In the genomic region with DNA sequence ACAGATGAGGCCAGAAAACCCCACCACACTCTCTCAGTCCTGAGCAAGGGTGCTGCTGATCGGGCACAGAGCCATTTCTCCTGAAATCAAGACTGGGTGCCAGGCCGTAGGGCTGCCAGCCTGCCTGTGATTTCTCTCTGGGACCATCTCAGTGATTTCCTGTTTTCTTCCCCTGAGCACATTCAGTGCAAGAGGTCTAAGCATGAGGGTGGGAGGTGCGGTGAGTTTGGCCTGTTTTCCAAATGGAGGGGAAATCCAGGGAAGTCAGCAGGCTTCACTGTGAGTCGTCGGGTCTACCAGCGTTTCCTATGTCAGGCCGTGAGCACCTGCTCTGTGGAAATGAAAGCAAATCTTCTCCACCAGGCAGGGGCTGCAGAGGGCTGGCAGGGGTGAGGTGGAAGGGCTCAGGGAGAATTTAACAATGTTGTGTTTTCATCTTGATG, we compare ENCODE assay signal across 8 cellular contexts.
A peak's percentile ranks its signal among the peaks of the same experiment; 100 is the strongest.
DNase-seq lines count a peak whose midpoint lies in the region; ATAC-seq and TF ChIP-seq lines count a peak whose summit lies in the region.

No MANE protein-coding gene starts in this region.

- H3K9me3 ChIP-seq in gastroesophageal sphincter, result no peaks in the 10 kb centered on the region

- H3K27me3 Mint-ChIP-seq in activated CD4-positive, alpha-beta T cell treated with anti-CD3 and anti-CD28 coated beads, Interleukin-2, amount 10 ng/mL, durations not matched to agents 24 days and 14 days, result no peaks in the 10 kb centered on the region

- peaks cover 44% of the 10 kb centered on the region for H3K36me3 Mint-ChIP-seq in activated CD4-positive, alpha-beta T cell treated with anti-CD3 and anti-CD28 coated beads, Interleukin-2, amount 10 ng/mL, durations not matched to agents 24 days and 14 days (ENCODE audit: low read depth)

- peak overlapping the region in 3 of 4 donors; percentile 13 to 44 (median 38) for H3K27ac ChIP-seq in gastroesophageal sphincter

- ATAC-seq in GM21825 (IDR thresholded peaks at IDR 0.05; ENCODE audit: unreplicated experiment) (peak; percentile 18), gastroesophageal sphincter (peak; percentile 54), GM19023 (IDR thresholded peaks at IDR 0.05; ENCODE audit: unreplicated experiment) (no peak), GM21526 (IDR thresholded peaks at IDR 0.05; ENCODE audit: low FRiP score, unreplicated experiment) (no peak)

- TF ChIP-seq POLR2A in gastroesophageal sphincter (IDR thresholded peaks at IDR 0.05), result no peak

- H3K4me3 Mint-ChIP-seq in activated CD4-positive, alpha-beta T cell treated with anti-CD3 and anti-CD28 coated beads, Interleukin-2, amount 10 ng/mL, durations not matched to agents 24 days and 14 days, result peak overlapping the region; percentile 41

- peaks cover 42% of the 10 kb centered on the region for H3K4me1 Mint-ChIP-seq in activated CD4-positive, alpha-beta T cell treated with anti-CD3 and anti-CD28 coated beads, Interleukin-2, amount 10 ng/mL, durations not matched to agents 24 days and 14 days

- intact Hi-C loops in activated CD4-positive, alpha-beta T cell treated with anti-CD3 and anti-CD28 coated beads, Interleukin-2, amount 10 ng/mL, durations not matched to agents 24 days and 14 days (cut with micrococcal nuclease), result loop anchor here (1.0 kb wide), 1 partner anchor 13 kb away; no protein-coding TSS in a partner anchor

- peaks cover 0 to 14% (median 3%) of the 10 kb centered on the region in 3 donors for H3K4me1 ChIP-seq in gastroesophageal sphincter

- no peak for TF ChIP-seq CTCF in gastroesophageal sphincter (IDR thresholded peaks at IDR 0.05)

- H3K36me3 ChIP-seq in gastroesophageal sphincter, result no peaks in the 10 kb centered on the region

- H3K9me3 Mint-ChIP-seq in activated CD4-positive, alpha-beta T cell treated with anti-CD3 and anti-CD28 coated beads, Interleukin-2, amount 10 ng/mL, durations not matched to agents 24 days and 14 days, result no peaks in the 10 kb centered on the region

- no peaks in the 10 kb centered on the region for H3K27me3 ChIP-seq in gastroesophageal sphincter

- H3K27ac Mint-ChIP-seq in activated CD4-positive, alpha-beta T cell treated with anti-CD3 and anti-CD28 coated beads, Interleukin-2, amount 10 ng/mL, durations not matched to agents 24 days and 14 days, result peak overlapping the region; percentile 89

- H3K4me3 ChIP-seq in gastroesophageal sphincter, result no peak overlapping the region

- WGBS in gastroesophageal sphincter (ENCODE audit: low coverage in 1 of 2), 2 donors, result 49% methylated on average over 2 of the region's 7 CpGs; no CpG with 5 or more reads in 1 of the 2 donors

- TF ChIP-seq EP300 in gastroesophageal sphincter (IDR thresholded peaks at IDR 0.05), result no peak

- peak; percentile 87 for DNase-seq in activated CD4-positive, alpha-beta T cell treated with anti-CD3 and anti-CD28 coated beads, Interleukin-2, amount 10 ng/mL, durations not matched to agents 24 days and 14 days
- DNase-seq in stimulated activated CD4-positive, alpha-beta T cell treated with anti-CD3 and anti-CD28 coated beads, Interleukin-4, amount 100 ng/mL, for 1 hour, result peak; percentile 66
- no peak for DNase-seq in NCI-H2171 (lab: John Stamatoyannopoulos, UW)
- no peak for DNase-seq in NCI-H526 (lab: John Stamatoyannopoulos, UW)

Comparison
In these comparisons a context has a peak if more than half of its experiments do, and no peak if none do; other contexts are left out.
1. ATAC-seq: peak in GM21825 (single experiment) and gastroesophageal sphincter (single experiment); none in GM19023 (single experiment) and GM21526 (single experiment).
2. DNase-seq: peak in activated CD4-positive, alpha-beta T cell treated with anti-CD3 and anti-CD28 coated beads, Interleukin-2, amount 10 ng/mL, durations not matched to agents 24 days and 14 days (single experiment) and stimulated activated CD4-positive, alpha-beta T cell treated with anti-CD3 and anti-CD28 coated beads, Interleukin-4, amount 100 ng/mL, for 1 hour (single experiment); none in NCI-H2171 (single experiment) and NCI-H526 (0 of 2).